ENCODE assay signal across 16 cellular contexts in the genomic region with DNA sequence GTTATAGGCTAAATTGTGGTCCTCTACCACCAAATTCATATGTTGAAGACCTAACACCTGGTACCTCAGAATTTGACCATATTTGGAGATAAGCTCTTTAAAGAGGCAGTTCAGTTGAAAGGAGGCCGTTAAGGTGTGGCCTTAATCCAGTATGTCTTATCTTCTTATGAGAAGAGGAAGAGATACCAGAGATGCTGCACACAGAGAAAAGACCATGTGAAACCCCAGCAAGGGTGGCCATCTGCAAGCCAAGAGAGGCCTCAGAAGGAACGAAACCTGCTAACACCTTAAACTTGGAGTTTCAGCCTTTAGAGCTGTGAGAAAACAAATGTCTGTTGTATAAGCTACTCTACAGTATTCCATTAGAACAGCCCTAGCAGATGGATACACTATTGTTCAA.
DNase-seq lines count a peak whose midpoint lies in the region; ATAC-seq and TF ChIP-seq lines count a peak whose summit lies in the region.
"Had no signal": no experiment of that assay in that cellular context is flagged by ENCODE, and none has a peak within 500 bp of the region (broad histone marks: within the 10 kb centered on the region; RNA-seq: fewer than 3 reads in every experiment).

No MANE protein-coding gene starts in this region.

- no peak for TF ChIP-seq CTCF in MM.1S (IDR thresholded peaks at IDR 0.05; ENCODE audit: low read length)

- H3K27ac ChIP-seq in MM.1S (ENCODE audit: low read length) = peak overlapping the region; percentile 70; the same call in 1 of the 2 replicates
- H3K27ac ChIP-seq: C4-2B had no signal

- H3K9me3 ChIP-seq in MM.1S (replicated peaks; ENCODE audit: insufficient read depth, low read length) = no peaks in the 10 kb centered on the region

- H3F3A ChIP-seq in MM.1S (ENCODE audit: insufficient read depth, low read length) = peaks cover 15% of the 10 kb centered on the region

- H2AFZ ChIP-seq in MM.1S (ENCODE audit: low read length) = peak overlapping the region; percentile 42

- H3K9ac ChIP-seq in MM.1S (ENCODE audit: low read length) = no peak overlapping the region

- no peaks in the 10 kb centered on the region for H3K27me3 ChIP-seq in MM.1S (replicated peaks; ENCODE audit: insufficient read depth, low read length)

- H3K4me3 ChIP-seq in MM.1S (ENCODE audit: low read length) = no peak overlapping the region

- H3K9me2 ChIP-seq in MM.1S (replicated peaks; ENCODE audit: insufficient read depth, low read length) = no peaks in the 10 kb centered on the region

- no peaks in the 10 kb centered on the region for H4K20me1 ChIP-seq in MM.1S (ENCODE audit: insufficient read depth, low read length)

- peak; percentile 50 for ATAC-seq in GM18498 (IDR thresholded peaks at IDR 0.05; ENCODE audit: unreplicated experiment)
- ATAC-seq in GM19351 (IDR thresholded peaks at IDR 0.05; ENCODE audit: unreplicated experiment) = peak; percentile 78
- peak; percentile 90 for ATAC-seq in HG02798 (IDR thresholded peaks at IDR 0.05; ENCODE audit: poor library complexity, unreplicated experiment)
- ATAC-seq in GM21825 (IDR thresholded peaks at IDR 0.05; ENCODE audit: unreplicated experiment) = no peak

- DNase-seq in MM.1S = peak; percentile 71
- no peak for DNase-seq in stimulated activated CD8-positive, alpha-beta memory T cell treated with anti-CD3 and anti-CD28 coated beads, Interleukin-4, amount 100 ng/mL, for 48 hours
- no peak for DNase-seq in NCI-H1417 (lab: John Stamatoyannopoulos, UW)
- no peak for DNase-seq in NCI-H446 treated with DMSO at 0.1 percent for 48 hours (lab: John Stamatoyannopoulos, UW)
- DNase-seq: COR-L47, H9, Karpas-422, NCI-H1105 treated with DMSO at 0.1 percent for 48 hours, NCI-H1930, NCI-H2171, NCI-H510A treated with DMSO at 0.1 percent for 48 hours had no signal

- no peaks in the 10 kb centered on the region for H3K36me3 ChIP-seq in MM.1S (replicated peaks; ENCODE audit: insufficient read depth, low read length)

- no peak overlapping the region for H3K4me2 ChIP-seq in MM.1S (ENCODE audit: low read depth, low read length)

- no peaks in the 10 kb centered on the region for H3K79me2 ChIP-seq in MM.1S (ENCODE audit: low read length)

- H3K4me1 ChIP-seq in MM.1S (ENCODE audit: low read length) = peaks cover 28% of the 10 kb centered on the region
